ENCODE assay signal across 8 cellular contexts in the genomic region with DNA sequence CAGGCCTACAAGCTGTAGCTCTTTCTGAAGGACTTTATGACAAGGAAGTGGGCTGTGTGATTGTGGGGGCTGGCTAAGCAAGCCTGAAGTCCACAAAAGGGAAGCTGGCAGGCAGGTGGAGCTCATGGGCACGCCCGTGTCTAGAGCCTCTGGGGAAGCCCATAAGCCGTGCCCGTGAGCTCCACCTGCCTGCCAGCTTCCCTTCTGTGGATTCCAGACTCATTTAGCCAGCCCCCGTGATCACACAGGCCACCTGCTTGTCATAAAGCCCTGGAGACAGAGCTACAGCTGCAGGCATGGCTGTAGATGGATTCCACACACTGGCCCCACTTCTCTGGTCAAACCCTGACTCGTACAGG. TPM values are rescaled to one million over a fixed set of nuclear protein-coding genes. Genes with fewer than 3 reads are reported as not detected.
DNase-seq lines count a peak whose midpoint lies in the region; ATAC-seq lines count a peak whose summit lies in the region.

No MANE protein-coding gene starts in this region.

- no peaks in the 10 kb centered on the region for H3K9me3 Mint-ChIP-seq in CD4-positive, CD25-positive, alpha-beta regulatory T cell
- H3K9me3 Mint-ChIP-seq in activated naive CD8-positive, alpha-beta T cell (ENCODE audit: low read depth), result no peaks in the 10 kb centered on the region

- ATAC-seq in CD4-positive, CD25-positive, alpha-beta regulatory T cell (ENCODE audit: low read depth in 2 of 2), result peak; percentile 74 to 75
- ATAC-seq in GM21529 (IDR thresholded peaks at IDR 0.05; ENCODE audit: unreplicated experiment), result no peak

- peak overlapping the region; percentile 4 to 86 (median 80) for H3K4me3 Mint-ChIP-seq in CD4-positive, CD25-positive, alpha-beta regulatory T cell
- H3K4me3 Mint-ChIP-seq in activated naive CD8-positive, alpha-beta T cell, result peak overlapping the region; percentile 83

- H3K36me3 ChIP-seq in CD4-positive, CD25-positive, alpha-beta regulatory T cell (ENCODE audit: control insufficient read depth, insufficient read depth, low read length), result no peaks in the 10 kb centered on the region
- no peaks in the 10 kb centered on the region for H3K36me3 ChIP-seq in mucosa of rectum (ENCODE audit: control insufficient read depth in 2 of 2, insufficient read depth in 2 of 2, low read length in 2 of 2)

- in situ Hi-C loops in KBM-7 (cut with MboI; ENCODE audit: low pct_unique_long_range_greater_than_20kb, low sequenced_read_pairs), result no loop called here

- H3K9me3 ChIP-seq in CD4-positive, CD25-positive, alpha-beta regulatory T cell (ENCODE audit: control insufficient read depth in 2 of 2, low read length in 2 of 2), result no peaks in the 10 kb centered on the region
- H3K9me3 ChIP-seq in mucosa of rectum (ENCODE audit: control insufficient read depth in 2 of 2, low read length in 2 of 2), result no peaks in the 10 kb centered on the region

- H3K27me3 ChIP-seq in CD4-positive, CD25-positive, alpha-beta regulatory T cell (ENCODE audit: control insufficient read depth, insufficient read depth, low read length), result no peaks in the 10 kb centered on the region
- no peaks in the 10 kb centered on the region for H3K27me3 ChIP-seq in mucosa of rectum (ENCODE audit: control insufficient read depth in 2 of 2, insufficient read depth in 2 of 2, low read length in 2 of 2)

- H3K4me3 ChIP-seq in CD4-positive, CD25-positive, alpha-beta regulatory T cell (ENCODE audit: low read depth, low read length), result peak overlapping the region; percentile 62
- H3K4me3 ChIP-seq in mucosa of rectum (ENCODE audit: low read length in 2 of 2), result peak overlapping the region in 1 of 2 donors; percentile 15

- DNase-seq in CD4-positive, CD25-positive, alpha-beta regulatory T cell, result peak; percentile 26 to 70 (median 41)
- peak; percentile 81 for DNase-seq in KBM-7
- peak; percentile 91 for DNase-seq in SHP77 treated with DMSO at 0.1 percent for 48 hours (lab: John Stamatoyannopoulos, UW)
- DNase-seq in NCI-H2227 (lab: John Stamatoyannopoulos, UW; ENCODE audit: unreplicated experiment), result no peak
- no peak for DNase-seq in DMS114 treated with DMSO at 0.1 percent for 48 hours (lab: John Stamatoyannopoulos, UW; ENCODE audit: unreplicated experiment)

- peaks cover 4 to 45% (median 19%) of the 10 kb centered on the region in 4 donors for H3K4me1 Mint-ChIP-seq in CD4-positive, CD25-positive, alpha-beta regulatory T cell
- H3K4me1 Mint-ChIP-seq in activated naive CD8-positive, alpha-beta T cell (ENCODE audit: low read depth), result peaks cover 43% of the 10 kb centered on the region

- H3K27ac Mint-ChIP-seq in CD4-positive, CD25-positive, alpha-beta regulatory T cell, result peak overlapping the region in 2 of 3 donors; percentile 91 to 95
- H3K27ac Mint-ChIP-seq in activated naive CD8-positive, alpha-beta T cell, result peak overlapping the region; percentile 98

- H3K9ac ChIP-seq in mucosa of rectum (ENCODE audit: low read depth in 1 of 2, low read length in 2 of 2), result peak overlapping the region; percentile 46 to 58

- peaks cover 24% of the 10 kb centered on the region for H3K4me1 ChIP-seq in CD4-positive, CD25-positive, alpha-beta regulatory T cell (ENCODE audit: control insufficient read depth, insufficient read depth, low read length, poor library complexity, severe bottlenecking)
- peaks cover 29 to 31% of the 10 kb centered on the region in 2 donors for H3K4me1 ChIP-seq in mucosa of rectum (ENCODE audit: control insufficient read depth in 2 of 2, insufficient read depth in 2 of 2, low read length in 2 of 2)

- H3K27ac ChIP-seq in CD4-positive, CD25-positive, alpha-beta regulatory T cell (ENCODE audit: insufficient read depth, low read length, poor library complexity, severe bottlenecking), result peak overlapping the region; percentile 34
- H3K27ac ChIP-seq in mucosa of rectum (ENCODE audit: low read depth in 2 of 2, low read length in 2 of 2), result peak overlapping the region; percentile 88 to 89

- H3K27me3 Mint-ChIP-seq in CD4-positive, CD25-positive, alpha-beta regulatory T cell, result peaks cover 4% of the 10 kb centered on the region
- H3K27me3 Mint-ChIP-seq in activated naive CD8-positive, alpha-beta T cell, result no peaks in the 10 kb centered on the region

- no peaks in the 10 kb centered on the region for H3K36me3 Mint-ChIP-seq in CD4-positive, CD25-positive, alpha-beta regulatory T cell
- H3K36me3 Mint-ChIP-seq in activated naive CD8-positive, alpha-beta T cell, result peaks cover 2% of the 10 kb centered on the region

RNA-seq across cellular contexts. Expression of a gene that starts 15.2 kb away (rescaled TPM):
- 0.15 TPM for total RNA-seq in CD4-positive, CD25-positive, alpha-beta regulatory T cell
- not detected for polyA plus RNA-seq in CD4-positive, CD25-positive, alpha-beta regulatory T cell

RNA-seq across cellular contexts. Expression of a gene that starts 22.5 kb away (rescaled TPM):
- not detected for total RNA-seq in CD4-positive, CD25-positive, alpha-beta regulatory T cell
- under 1 TPM in 1 of 4 donors, not detected in 3; 0.28 TPM for polyA plus RNA-seq in CD4-positive, CD25-positive, alpha-beta regulatory T cell

RNA-seq across cellular contexts. Expression of a gene that starts 44.2 kb away (rescaled TPM):
- total RNA-seq in CD4-positive, CD25-positive, alpha-beta regulatory T cell, result 3.7 TPM
- polyA plus RNA-seq in CD4-positive, CD25-positive, alpha-beta regulatory T cell, result not detected

Comparison
In these comparisons a context has a peak if more than half of its experiments do, and no peak if none do; other contexts are left out.
1. DNase-seq: peak in CD4-positive, CD25-positive, alpha-beta regulatory T cell (3 of 3), KBM-7 (single experiment) and SHP77 treated with DMSO at 0.1 percent for 48 hours (single experiment); none in NCI-H2227 (single experiment) and DMS114 treated with DMSO at 0.1 percent for 48 hours (single experiment).